Comparison of ENCODE assay signal across 8 cellular contexts in genomic region chr17:6435968-6436367, GRCh38. TPM values are rescaled to one million over a fixed set of nuclear protein-coding genes. Genes with fewer than 3 reads are reported as not detected.
DNase-seq lines count a peak whose midpoint lies in the region; ATAC-seq and TF ChIP-seq lines count a peak whose summit lies in the region.

No MANE protein-coding gene starts in this region.

- H3K27me3 Mint-ChIP-seq in activated T-cell treated with anti-CD3 and anti-CD28 coated beads, Interleukin-2, amount 50 U/mL, for 72 hours (ENCODE audit: low read depth), result peaks cover 38% of the 10 kb centered on the region
- H3K27me3 Mint-ChIP-seq in type B pancreatic cell, result peaks cover 14% of the 10 kb centered on the region

- H3K4me3 ChIP-seq in HL-60 (replicated peaks; ENCODE audit: insufficient read depth, low read length) (no peak overlapping the region), Panc1 (ENCODE audit: low read depth in 2 of 2, low read length in 2 of 2) (no peak overlapping the region), fibroblast of the aortic adventitia (ENCODE audit: low read depth, low read length) (no peak overlapping the region)

- no peaks in the 10 kb centered on the region for H3K4me1 ChIP-seq in Panc1 (ENCODE audit: control insufficient read depth, insufficient read depth, low read length)

- intact Hi-C loops in Panc1 (cut with micrococcal nuclease; ENCODE audit: unreplicated experiment), result no loop called here

- ATAC-seq in Panc1 (peak; percentile 96), omental fat pad (ENCODE audit: low FRiP score) (peak; percentile 48), HG03039 (IDR thresholded peaks at IDR 0.05; ENCODE audit: unreplicated experiment) (no peak)
- peak; percentile 82 to 87 for ATAC-seq in activated T-cell treated with anti-CD3 and anti-CD28 coated beads, Interleukin-2, amount 50 U/mL, for 72 hours (replicated peaks in 1 of 2)

- BruUV-seq in Panc1 (replicated peaks; lab: Mats Ljungman, UMichigan), result no TSS peak

- POLR2A ChIA-PET in Panc1 (lab: Charles Lee), result no interaction called here

- H3K36me3 ChIP-seq in Panc1 (ENCODE audit: control insufficient read depth, insufficient read depth, low read length), result no peaks in the 10 kb centered on the region

- TF ChIP-seq CTCF in HL-60 (IDR thresholded peaks at IDR 0.05; ENCODE audit: insufficient read depth, low read length) (peak; percentile 54), Panc1 (IDR thresholded peaks at IDR 0.05) (peak; percentile 80), fibroblast of the aortic adventitia (IDR thresholded peaks at IDR 0.05; ENCODE audit: insufficient read depth, low read length) (peak; percentile 92), omental fat pad (IDR thresholded peaks at IDR 0.05) (peak in 1 of 3 donors; percentile 27), type B pancreatic cell (conservative IDR thresholded peaks at IDR 0.05) (peak; percentile 87)

- peaks cover 2% of the 10 kb centered on the region in 2 donors for H3K36me3 Mint-ChIP-seq in activated T-cell treated with anti-CD3 and anti-CD28 coated beads, Interleukin-2, amount 50 U/mL, for 72 hours (ENCODE audit: insufficient read depth in 2 of 2)
- H3K36me3 Mint-ChIP-seq in type B pancreatic cell, result no peaks in the 10 kb centered on the region

- H3K27ac Mint-ChIP-seq in activated T-cell treated with anti-CD3 and anti-CD28 coated beads, Interleukin-2, amount 50 U/mL, for 72 hours, result no peak overlapping the region
- H3K27ac Mint-ChIP-seq in type B pancreatic cell, result no peak overlapping the region

- in situ Hi-C loops in Caki2 (cut with HindIII; ENCODE audit: low pct_unique_long_range_greater_than_20kb, low sequenced_read_pairs) (no loop called here), Panc1 (cut with HindIII; ENCODE audit: low pct_unique_long_range_greater_than_20kb, low sequenced_read_pairs) (no loop called here)

- no peak overlapping the region for H3K27ac ChIP-seq in HL-60 (replicated peaks)
- no peak overlapping the region for H3K27ac ChIP-seq in Panc1 (ENCODE audit: low read length)

- H3K9me3 ChIP-seq in Panc1 (ENCODE audit: control insufficient read depth, insufficient read depth, low read depth, low read length), result no peaks in the 10 kb centered on the region; the same call in 1 of the 2 replicates

- no peaks in the 10 kb centered on the region for H3K27me3 ChIP-seq in HL-60 (ENCODE audit: insufficient read depth, poor library complexity, severe bottlenecking)
- no peaks in the 10 kb centered on the region for H3K27me3 ChIP-seq in Panc1 (ENCODE audit: control insufficient read depth, insufficient read depth, low read length)

- no peaks in the 10 kb centered on the region for H3K4me1 Mint-ChIP-seq in activated T-cell treated with anti-CD3 and anti-CD28 coated beads, Interleukin-2, amount 50 U/mL, for 72 hours (ENCODE audit: low read depth)
- peaks cover 11% of the 10 kb centered on the region for H3K4me1 Mint-ChIP-seq in type B pancreatic cell (ENCODE audit: unreplicated experiment)

- no peaks in the 10 kb centered on the region for H3K9me3 Mint-ChIP-seq in activated T-cell treated with anti-CD3 and anti-CD28 coated beads, Interleukin-2, amount 50 U/mL, for 72 hours
- no peaks in the 10 kb centered on the region for H3K9me3 Mint-ChIP-seq in type B pancreatic cell

- DNase-seq in Caki2 (ENCODE audit: low read depth) (peak; percentile 28), HL-60 (ENCODE audit: low read depth in 1 of 2, low spot score in 1 of 2) (peak in 1 of 2 experiments; percentile 23), Panc1 (ENCODE audit: low read depth, low spot score) (peak; percentile 57), fibroblast of the aortic adventitia (ENCODE audit: low read depth) (peak; percentile 75), omental fat pad (ENCODE audit: low spot score) (no peak), type B pancreatic cell (ENCODE audit: extremely low spot score, unreplicated experiment) (no peak)
- DNase-seq in activated T-cell treated with anti-CD3 and anti-CD28 coated beads, Interleukin-2, amount 50 U/mL, for 72 hours, result peak; percentile 58 to 60

- H3K4me3 Mint-ChIP-seq in activated T-cell treated with anti-CD3 and anti-CD28 coated beads, Interleukin-2, amount 50 U/mL, for 72 hours, result no peak overlapping the region
- no peak overlapping the region for H3K4me3 Mint-ChIP-seq in type B pancreatic cell

- CTCF ChIA-PET in Panc1 (lab: Charles Lee), result interaction anchor here (0.5 to 1.1 kb wide), 7 partner anchors 11 to 997 kb away, joined by 3 to 5 read pairs (median 4); partner anchors contain the start of gene C1QBP

RNA-seq across cellular contexts. Expression of gene AIPL1, which starts 1.0 kb away (rescaled TPM):
- not detected in 2 replicates for total RNA-seq in Caki2 (2014; rRNA removed; shearing (Covaris generic); ENCODE audit: low replicate concordance)
- total RNA-seq in Panc1 (2021; ENCODE audit: unreplicated experiment) (not detected), fibroblast of the aortic adventitia (ENCODE audit: low replicate concordance) (0.09 TPM in 1 of 2 replicates, not detected in the other), omental fat pad (not detected), type B pancreatic cell (ENCODE audit: low replicate concordance) (not detected in 2 replicates)
- polyA plus RNA-seq in Panc1 (2012; ENCODE audit: insufficient read length), result not detected
- not detected for total RNA-seq in activated T-cell treated with anti-CD3 and anti-CD28 coated beads, Interleukin-2, amount 50 U/mL, for 72 hours

RNA-seq across cellular contexts. Expression of gene PIMREG, which starts 8.3 kb away (rescaled TPM):
- 49.2 and 59.2 TPM in 2 replicates for total RNA-seq in Caki2 (2014; rRNA removed; shearing (Covaris generic); ENCODE audit: low replicate concordance)
- 41.2 TPM for total RNA-seq in Panc1 (2021; ENCODE audit: unreplicated experiment)
- polyA plus RNA-seq in Panc1 (2012; ENCODE audit: insufficient read length), result 25.9 TPM
- 1 to 10 TPM; 6.6 to 7.3 TPM for total RNA-seq in activated T-cell treated with anti-CD3 and anti-CD28 coated beads, Interleukin-2, amount 50 U/mL, for 72 hours
- 0.90 and 13.1 TPM in 2 replicates for total RNA-seq in fibroblast of the aortic adventitia (ENCODE audit: low replicate concordance)
- 1 to 10 TPM in 1 of 4 donors, under 1 TPM in 1, not detected in 2; 0.47 to 1.2 TPM for total RNA-seq in omental fat pad
- total RNA-seq in type B pancreatic cell (ENCODE audit: low replicate concordance), result 7.6 and 45.1 TPM in 2 replicates

Comparison
In these comparisons a context has a peak if more than half of its experiments do, and no peak if none do; other contexts are left out.
1. DNase-seq: peak in Caki2 (single experiment), Panc1 (single experiment), activated T-cell treated with anti-CD3 and anti-CD28 coated beads, Interleukin-2, amount 50 U/mL, for 72 hours (2 of 2) and fibroblast of the aortic adventitia (single experiment); none in omental fat pad (single experiment) and type B pancreatic cell (single experiment).